In the genomic region with DNA sequence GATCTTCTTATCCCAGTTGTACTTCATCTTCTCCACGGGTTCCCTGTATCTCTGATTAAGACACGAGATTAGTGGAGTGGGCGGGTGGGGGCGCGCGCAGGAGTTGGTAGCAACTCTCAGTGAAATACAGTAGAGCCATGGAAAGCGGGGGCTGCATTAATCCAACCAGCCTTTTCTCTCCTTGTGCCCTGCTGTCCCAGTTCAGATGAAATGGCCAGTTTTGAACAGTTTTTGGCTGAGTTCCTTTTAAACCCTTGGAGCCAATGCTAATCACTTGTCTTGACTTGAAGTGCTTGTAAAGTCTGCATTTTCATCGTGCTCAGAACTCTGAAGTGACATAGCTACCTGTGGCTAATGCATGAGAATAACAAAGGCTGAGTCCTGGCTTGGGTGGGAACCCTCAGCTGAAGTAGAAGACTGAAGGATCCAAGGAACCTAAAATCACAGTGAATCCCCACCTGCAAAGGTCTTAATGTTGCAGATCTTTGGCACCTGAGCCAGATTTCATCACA, we compare ENCODE assay signal across 8 cellular contexts. TPM values are rescaled to one million over a fixed set of nuclear protein-coding genes. Genes with fewer than 3 reads are reported as not detected.
A peak's percentile ranks its signal among the peaks of the same experiment; 100 is the strongest.
DNase-seq lines count a peak whose midpoint lies in the region; ATAC-seq and TF ChIP-seq lines count a peak whose summit lies in the region.

No MANE protein-coding gene starts in this region.

- H3K9me3 Mint-ChIP-seq in natural killer cell: no peaks in the 10 kb centered on the region

- H3K4me1 Mint-ChIP-seq in natural killer cell: peaks cover 39 to 55% of the 10 kb centered on the region in 2 donors

- no peaks in the 10 kb centered on the region for H3K36me3 Mint-ChIP-seq in natural killer cell

- H3K9me3 ChIP-seq in Peyer's patch (no peaks in the 10 kb centered on the region), vagina (no peaks in the 10 kb centered on the region)

- peak overlapping the region; percentile 96 for H3K4me3 Mint-ChIP-seq in natural killer cell

- H3K4me3 ChIP-seq in Peyer's patch (peak overlapping the region; percentile 61 to 89 (median 78)), vagina (peak overlapping the region; percentile 94)

- no peaks in the 10 kb centered on the region for H3K36me3 ChIP-seq in Peyer's patch
- no peaks in the 10 kb centered on the region for H3K36me3 ChIP-seq in vagina

- peaks cover 6 to 7% of the 10 kb centered on the region in 2 donors for H3K27me3 Mint-ChIP-seq in natural killer cell (ENCODE audit: low read depth in 2 of 2)

- no peak for ATAC-seq in natural killer cell
- ATAC-seq in HG02642 (IDR thresholded peaks at IDR 0.05; ENCODE audit: poor library complexity, unreplicated experiment): no peak

- TF ChIP-seq CTCF in Peyer's patch (IDR thresholded peaks at IDR 0.05) (no peak), natural killer cell (IDR thresholded peaks at IDR 0.05) (no peak), vagina (IDR thresholded peaks at IDR 0.05) (no peak)

- TF ChIP-seq POLR2A in Peyer's patch (IDR thresholded peaks at IDR 0.05) (no peak), vagina (IDR thresholded peaks at IDR 0.05) (no peak)

- DNase-seq in NCI-H345 (lab: John Stamatoyannopoulos, UW) (peak; percentile 33), NCI-H345 treated with DMSO at 0.1 percent for 48 hours (lab: John Stamatoyannopoulos, UW; ENCODE audit: unreplicated experiment) (no peak), Peyer's patch (peak; percentile 53 to 73 (median 68)), natural killer cell (no peak), vagina (ENCODE audit: extremely low spot score in 2 of 2) (no peak)
- DNase-seq in effector CD8-positive, alpha-beta T cell (lab: John Stamatoyannopoulos, UW): peak; percentile 52
- no peak for DNase-seq in activated CD4-positive, CD25-positive, alpha-beta regulatory T cell (lab: John Stamatoyannopoulos, UW)

- H3K4me1 ChIP-seq in Peyer's patch: peaks cover 0 to 43% (median 6%) of the 10 kb centered on the region in 4 donors
- H3K4me1 ChIP-seq in vagina: peaks cover 57% of the 10 kb centered on the region

- H3K27ac ChIP-seq in Peyer's patch: peak overlapping the region; percentile 84 to 94 (median 84)
- peak overlapping the region; percentile 91 for H3K27ac ChIP-seq in vagina

- intact Hi-C loops in natural killer cell (cut with micrococcal nuclease) (loop anchor here (2.0 to 5.0 kb wide), 2 partner anchors 61 to 107 kb away; a partner anchor contains a TSS), vagina (cut with DNase I) (loop anchor here (5.0 kb wide), 1 partner anchor 106 kb away; a partner anchor contains a TSS)

- peak overlapping the region; percentile 78 to 93 for H3K27ac Mint-ChIP-seq in natural killer cell

- H3K27me3 ChIP-seq in Peyer's patch (no peaks in the 10 kb centered on the region), vagina (no peaks in the 10 kb centered on the region)

RNA-seq across cellular contexts. Expression of a gene that starts 0.8 kb away (rescaled TPM):
- total RNA-seq in Peyer's patch (10 to 100 TPM; 36.1 to 78.4 (median 54.5) TPM), natural killer cell (100 to 1,000 TPM; 100 to 126 (median 118) TPM), vagina (156 TPM)

Comparison
In these comparisons a context has a peak if more than half of its experiments do, and no peak if none do; other contexts are left out.
1. DNase-seq: peak in NCI-H345 (single experiment), Peyer's patch (3 of 3) and effector CD8-positive, alpha-beta T cell (single experiment); none in NCI-H345 treated with DMSO at 0.1 percent for 48 hours (single experiment), natural killer cell (single experiment), vagina (0 of 2) and activated CD4-positive, CD25-positive, alpha-beta regulatory T cell (0 of 4).